In genomic region chrX:80808854-80809493, GRCh38 we compare ENCODE assay signal across 8 cellular contexts. TPM values are rescaled to one million over a fixed set of nuclear protein-coding genes. Genes with fewer than 3 reads are reported as not detected.
A peak's percentile ranks its signal among the peaks of the same experiment; 100 is the strongest.
DNase-seq lines count a peak whose midpoint lies in the region; ATAC-seq and TF ChIP-seq lines count a peak whose summit lies in the region.

No MANE protein-coding gene starts in this region.

- H3K9ac ChIP-seq in neural cell (ENCODE audit: low read length) = peak overlapping the region; percentile 78

- TF ChIP-seq RAD21 in neural cell (conservative IDR thresholded peaks at IDR 0.05) = no peak

- peaks cover 26% of the 10 kb centered on the region for H3K79me2 ChIP-seq in neural cell (replicated peaks; ENCODE audit: insufficient read depth, low read length)

- H3K27me3 ChIP-seq in esophagus squamous epithelium = no peaks in the 10 kb centered on the region
- no peaks in the 10 kb centered on the region for H3K27me3 ChIP-seq in neural cell (ENCODE audit: insufficient read depth, low read depth, low read length)
- H3K27me3 ChIP-seq in uterus = no peaks in the 10 kb centered on the region

- DNase-seq in NCI-H226 (peak; percentile 2), activated T-cell treated with anti-CD3 and anti-CD28 coated beads for 48 hours (ENCODE audit: low read depth) (peak; percentile 7), esophagus squamous epithelium (lab: John Stamatoyannopoulos, UW) (no peak), uterus (peak; percentile 15 to 26)

- 46% methylated on average over 24 of the region's 26 CpGs; no CpG with 5 or more reads in 1 of the 2 donors for WGBS in esophagus squamous epithelium, 2 donors

- H3K4me1 ChIP-seq in esophagus squamous epithelium = peaks cover 0 to 14% (median 0%) of the 10 kb centered on the region in 3 donors
- H3K4me1 ChIP-seq in uterus = no peaks in the 10 kb centered on the region

- H2AFZ ChIP-seq in neural cell (ENCODE audit: low read depth, low read length) = peak overlapping the region; percentile 21

- H3K9me3 ChIP-seq in esophagus squamous epithelium = no peaks in the 10 kb centered on the region
- no peaks in the 10 kb centered on the region for H3K9me3 ChIP-seq in neural cell (ENCODE audit: low read length)
- no peaks in the 10 kb centered on the region for H3K9me3 ChIP-seq in uterus

- H3K27ac ChIP-seq in esophagus squamous epithelium = peak overlapping the region; percentile 84 to 92 (median 90)
- peak overlapping the region; percentile 79 for H3K27ac ChIP-seq in neural cell (ENCODE audit: low read length)
- H3K27ac ChIP-seq in uterus = peak overlapping the region; percentile 82 to 83

- H3K4me3 ChIP-seq in GM12875 (ENCODE audit: low read depth, low read length) = peak overlapping the region; percentile 73
- peak overlapping the region; percentile 58 to 75 (median 74) for H3K4me3 ChIP-seq in esophagus squamous epithelium
- H3K4me3 ChIP-seq in neural cell (ENCODE audit: low read length) = peak overlapping the region; percentile 76
- peak overlapping the region; percentile 70 to 77 for H3K4me3 ChIP-seq in uterus

- no peak for TF ChIP-seq POLR2A in esophagus squamous epithelium (IDR thresholded peaks at IDR 0.05)
- TF ChIP-seq POLR2A in uterus (IDR thresholded peaks at IDR 0.05) = no peak

- no peak for TF ChIP-seq CTCF in GM12875 (IDR thresholded peaks at IDR 0.05; ENCODE audit: borderline replicate concordance, insufficient read depth, low read depth, low read length)
- TF ChIP-seq CTCF in esophagus squamous epithelium (IDR thresholded peaks at IDR 0.05) = no peak
- no peak for TF ChIP-seq CTCF in neural cell (IDR thresholded peaks at IDR 0.05; ENCODE audit: poor library complexity, severe bottlenecking)
- TF ChIP-seq CTCF in uterus (IDR thresholded peaks at IDR 0.05) = no peak

- no peaks in the 10 kb centered on the region for H3F3A ChIP-seq in neural cell (ENCODE audit: insufficient read depth, low read length, poor library complexity, severe bottlenecking)

- no peaks in the 10 kb centered on the region for H3K36me3 ChIP-seq in esophagus squamous epithelium
- H3K36me3 ChIP-seq in neural cell (ENCODE audit: insufficient read depth, low read length) = no peaks in the 10 kb centered on the region
- H3K36me3 ChIP-seq in uterus = no peaks in the 10 kb centered on the region

- intact Hi-C loops in esophagus squamous epithelium (cut with DNase I) (no loop called here), uterus (cut with DNase I; ENCODE audit: low total_unique reads) (no loop called here)

- no peak overlapping the region for H3K4me2 ChIP-seq in neural cell (ENCODE audit: low read length)

- H3K9me2 ChIP-seq in neural cell (ENCODE audit: insufficient read depth, low read length) = no peaks in the 10 kb centered on the region

- H4K20me1 ChIP-seq in neural cell (ENCODE audit: insufficient read depth) = no peaks in the 10 kb centered on the region

- no peak for ATAC-seq in GM18873 (IDR thresholded peaks at IDR 0.05; ENCODE audit: low FRiP score, unreplicated experiment)
- no peak for ATAC-seq in GM21526 (IDR thresholded peaks at IDR 0.05; ENCODE audit: low FRiP score, unreplicated experiment)

- no peak for TF ChIP-seq EP300 in neural cell (conservative IDR thresholded peaks at IDR 0.05; ENCODE audit: poor library complexity, severe bottlenecking)

TF ChIP-seq in neural cell, 6 proteins besides CTCF, POLR2A, EP300 and RAD21:
- TF ChIP-seq POLR2AphosphoS5 (IDR thresholded peaks at IDR 0.05) (no peak), SMC3 (conservative IDR thresholded peaks at IDR 0.05; ENCODE audit: poor library complexity) (no peak), REST (IDR thresholded peaks at IDR 0.05; ENCODE audit: borderline replicate concordance) (peak; percentile 19), EZH2 (IDR thresholded peaks at IDR 0.05; ENCODE audit: borderline replicate concordance, insufficient read depth, low read length, poor library complexity, severe bottlenecking) (no peak), MXI1 (conservative IDR thresholded peaks at IDR 0.05; ENCODE audit: poor library complexity, severe bottlenecking) (no peak), TAF1 (IDR thresholded peaks at IDR 0.05; ENCODE audit: low read depth) (peak; percentile 51)

RNA-seq across cellular contexts. Expression of gene BRWD3, which starts 0.7 kb away (rescaled TPM):
- total RNA-seq in esophagus squamous epithelium (10 to 100 TPM; 11.5 to 23.5 (median 18.9) TPM), uterus (10 to 100 TPM; 22.9 to 46.0 (median 43.2) TPM)
- polyA plus RNA-seq in neural cell = 10.7 and 12.7 TPM in 2 replicates
- polyA minus RNA-seq in neural cell = 73.8 and 90.6 TPM in 2 replicates
